16 cellular contexts compared by ENCODE assay signal in genomic region chr22:46970411-46971123, GRCh38.
DNase-seq lines count a peak whose midpoint lies in the region; ATAC-seq, FAIRE-seq and TF ChIP-seq lines count a peak whose summit lies in the region.
"Had no signal": no experiment of that assay in that cellular context is flagged by ENCODE, and none has a peak within 500 bp of the region (broad histone marks: within the 10 kb centered on the region; RNA-seq: fewer than 3 reads in every experiment).

No MANE protein-coding gene starts in this region.

- H3K27me3 ChIP-seq in endothelial cell of umbilical vein (ENCODE audit: control insufficient read depth in 2 of 2, insufficient read depth in 2 of 2, low read length in 2 of 2) (no peaks in the 10 kb centered on the region), thymus (ENCODE audit: control insufficient read depth, insufficient read depth) (no peaks in the 10 kb centered on the region)

- H3K4me1 ChIP-seq in endothelial cell of umbilical vein (ENCODE audit: control insufficient read depth, extremely low read depth, insufficient read depth, low read length) (peaks cover 20% of the 10 kb centered on the region), thymus (ENCODE audit: control insufficient read depth, insufficient read depth, low read length) (no peaks in the 10 kb centered on the region), OCI-LY7 (ENCODE audit: insufficient read depth, low read length, poor library complexity, severe bottlenecking) (no peaks in the 10 kb centered on the region)

- H3K4me3 ChIP-seq in endothelial cell of umbilical vein (replicated peaks in 1 of 3; ENCODE audit: insufficient read depth in 1 of 3, low read depth in 1 of 3, low read length in 3 of 3) (no peak overlapping the region), thymus (ENCODE audit: low read length) (no peak overlapping the region), OCI-LY7 (ENCODE audit: low read depth, low read length, poor library complexity, severe bottlenecking) (no peak overlapping the region)

- dilution Hi-C loops in endothelial cell of umbilical vein (cut with MboI; ENCODE audit: extremely low pct_ligation_motif_present, low sequenced_read_pairs) = no loop called here

- peaks cover 16% of the 10 kb centered on the region for H3K4me1 Mint-ChIP-seq in activated CD4-positive, alpha-beta T cell treated with anti-CD3 and anti-CD28 coated beads, Interleukin-2, amount 10 ng/mL, durations not matched to agents 24 days and 14 days
- peaks cover 46 to 52% (median 50%) of the 10 kb centered on the region in 3 donors for H3K4me1 Mint-ChIP-seq in naive B cell

- no peak overlapping the region for H3K4me3 Mint-ChIP-seq in activated CD4-positive, alpha-beta T cell treated with anti-CD3 and anti-CD28 coated beads, Interleukin-2, amount 10 ng/mL, durations not matched to agents 24 days and 14 days
- peak overlapping the region in 5 of 8 donors; percentile 24 to 51 (median 40) for H3K4me3 Mint-ChIP-seq in naive B cell

- no TSS peak for BruUV-seq in endothelial cell of umbilical vein (replicated peaks; lab: Mats Ljungman, UMichigan)
- BruUV-seq in OCI-LY7 (replicated peaks; lab: Mats Ljungman, UMichigan) = no TSS peak

- peak overlapping the region; percentile 18 for H3K4me2 ChIP-seq in endothelial cell of umbilical vein (ENCODE audit: insufficient read depth, low read length)
- no peak overlapping the region for H3K4me2 ChIP-seq in OCI-LY7 (ENCODE audit: low read length)

- H2AFZ ChIP-seq in endothelial cell of umbilical vein (ENCODE audit: low read depth, low read length) = no peak overlapping the region
- H2AFZ ChIP-seq in OCI-LY7 (ENCODE audit: low read length) = no peak overlapping the region

- intact Hi-C loops in activated CD4-positive, alpha-beta T cell treated with anti-CD3 and anti-CD28 coated beads, Interleukin-2, amount 10 ng/mL, durations not matched to agents 24 days and 14 days (cut with micrococcal nuclease) = no loop called here
- intact Hi-C loops in endothelial cell of umbilical vein (cut with micrococcal nuclease) (loop anchor here (1.0 kb wide), 2 partner anchors 15 to 28 kb away; no protein-coding TSS in a partner anchor), OCI-LY7 (cut with micrococcal nuclease; ENCODE audit: unreplicated experiment) (no loop called here)

- peak overlapping the region; percentile 14 for H3K27ac Mint-ChIP-seq in activated CD4-positive, alpha-beta T cell treated with anti-CD3 and anti-CD28 coated beads, Interleukin-2, amount 10 ng/mL, durations not matched to agents 24 days and 14 days
- peak overlapping the region in 5 of 6 donors; percentile 66 to 92 (median 90) for H3K27ac Mint-ChIP-seq in naive B cell

- no peak for ATAC-seq in naive B cell (ENCODE audit: low read depth in 2 of 2)
- ATAC-seq in GM19395 (IDR thresholded peaks at IDR 0.05; ENCODE audit: unreplicated experiment) = no peak

- H3K9me3 Mint-ChIP-seq in activated CD4-positive, alpha-beta T cell treated with anti-CD3 and anti-CD28 coated beads, Interleukin-2, amount 10 ng/mL, durations not matched to agents 24 days and 14 days = no peaks in the 10 kb centered on the region
- no peaks in the 10 kb centered on the region for H3K9me3 Mint-ChIP-seq in naive B cell

- H3K36me3 ChIP-seq in endothelial cell of umbilical vein (ENCODE audit: control insufficient read depth in 2 of 2, extremely low read depth in 1 of 2, insufficient read depth in 2 of 2, low read length in 2 of 2) (peaks cover 0 to 7% of the 10 kb centered on the region in 2 experiments), thymus (ENCODE audit: control insufficient read depth, insufficient read depth) (peaks cover 15% of the 10 kb centered on the region), OCI-LY7 (ENCODE audit: insufficient read depth, low read length) (0 out of 2 replicates have a peak, but pooled peaks cover 5% of the 10 kb centered on the region)

- peaks cover 2% of the 10 kb centered on the region for H3K36me3 Mint-ChIP-seq in activated CD4-positive, alpha-beta T cell treated with anti-CD3 and anti-CD28 coated beads, Interleukin-2, amount 10 ng/mL, durations not matched to agents 24 days and 14 days (ENCODE audit: low read depth)
- peaks cover 3 to 16% of the 10 kb centered on the region in 2 donors for H3K36me3 Mint-ChIP-seq in naive B cell

- no peaks in the 10 kb centered on the region for H3K79me2 ChIP-seq in endothelial cell of umbilical vein (ENCODE audit: control insufficient read depth, insufficient read depth, low read length)
- H3K79me2 ChIP-seq in OCI-LY7 (ENCODE audit: insufficient read depth, low read depth, low read length) = no peaks in the 10 kb centered on the region

- WGBS in thymus = 90% methylated on average over 14 of the region's 14 CpGs

- H3K27me3 Mint-ChIP-seq in activated CD4-positive, alpha-beta T cell treated with anti-CD3 and anti-CD28 coated beads, Interleukin-2, amount 10 ng/mL, durations not matched to agents 24 days and 14 days = no peaks in the 10 kb centered on the region
- H3K27me3 Mint-ChIP-seq in naive B cell = no peaks in the 10 kb centered on the region

- no peaks in the 10 kb centered on the region for H3K9me1 ChIP-seq in endothelial cell of umbilical vein (replicated peaks; ENCODE audit: control insufficient read depth, extremely low read depth, insufficient read depth, low read length)

- no peaks in the 10 kb centered on the region for H3K9me3 ChIP-seq in endothelial cell of umbilical vein (replicated peaks; ENCODE audit: control insufficient read depth, insufficient read depth, low read length)
- H3K9me3 ChIP-seq in thymus (ENCODE audit: control insufficient read depth) = no peaks in the 10 kb centered on the region
- no peaks in the 10 kb centered on the region for H3K9me3 ChIP-seq in OCI-LY7 (ENCODE audit: low read length)

- H4K20me1 ChIP-seq in endothelial cell of umbilical vein (replicated peaks; ENCODE audit: control insufficient read depth, extremely low read depth, insufficient read depth, low read length) = no peaks in the 10 kb centered on the region
- no peaks in the 10 kb centered on the region for H4K20me1 ChIP-seq in OCI-LY7 (ENCODE audit: insufficient read depth, low read length)

- H3K27ac ChIP-seq in endothelial cell of umbilical vein (ENCODE audit: insufficient read depth, low read depth, low read length) (peak overlapping the region; percentile 81), thymus (ENCODE audit: low read depth) (peak overlapping the region; percentile 42), OCI-LY7 (ENCODE audit: low read depth, low read length, poor library complexity, severe bottlenecking) (no peak overlapping the region)

- TF ChIP-seq POLR2A in endothelial cell of umbilical vein (IDR thresholded peaks at IDR 0.05; ENCODE audit: low read depth, low read length) = no peak

- no peak overlapping the region for H3K9ac ChIP-seq in endothelial cell of umbilical vein (replicated peaks; ENCODE audit: extremely low read depth, insufficient read depth, low read length)

- no peak for DNase-seq in activated CD4-positive, alpha-beta T cell treated with anti-CD3 and anti-CD28 coated beads, Interleukin-2, amount 10 ng/mL, durations not matched to agents 24 days and 14 days
- no peak for DNase-seq in activated CD4-positive, alpha-beta T cell treated with anti-CD3 and anti-CD28 coated beads for 48 hours
- DNase-seq in endothelial cell of umbilical vein (ENCODE audit: low read depth, low spot score) (no peak), naive B cell (no peak), OCI-LY7 (ENCODE audit: low spot score) (no peak), activated gamma-delta T cell treated with Interleukin-2 at 50 U/mL for 16 hours (no peak)
- DNase-seq: activated naive CD4-positive, alpha-beta T cell; cortex of kidney; foreskin melanocyte; GOT3; occipital lobe; SHP77 treated with DMSO at 0.1 percent for 48 hours; stimulated activated CD4-positive, alpha-beta T cell treated with anti-CD3 and anti-CD28 coated beads, Interleukin-4, amount 100 ng/mL, for 1 hour had no signal

- CTCF ChIA-PET in endothelial cell of umbilical vein (lab: Charles Lee) = interaction anchor here (1.0 to 1.3 kb wide), 3 partner anchors 9 to 125 kb away, joined by 3 read pairs; no protein-coding TSS in a partner anchor
- CTCF ChIA-PET in OCI-LY7 (lab: Charles Lee; ENCODE audit: unreplicated experiment) = no interaction called here

- no peaks in the 10 kb centered on the region for H3K9me2 ChIP-seq in OCI-LY7 (ENCODE audit: insufficient read depth, low read length)

- POLR2A ChIA-PET in endothelial cell of umbilical vein (lab: Charles Lee) (no interaction called here), OCI-LY7 (lab: Charles Lee) (no interaction called here)

- FAIRE-seq in endothelial cell of umbilical vein (lab: Jason Lieb, UNC) = no peak
- FAIRE-seq: A204.1 had no signal

- TF ChIP-seq CTCF in endothelial cell of umbilical vein (IDR thresholded peaks at IDR 0.05; ENCODE audit: extremely low read depth in 1 of 2, insufficient read depth in 1 of 2, low read depth in 1 of 2, low read length in 2 of 2) = no peak
- TF ChIP-seq CTCF in OCI-LY7 (conservative IDR thresholded peaks at IDR 0.05; ENCODE audit: low read length) = no peak

TF ChIP-seq in endothelial cell of umbilical vein, 7 proteins besides CTCF, POLR2A, EP300 and RAD21:
- TF ChIP-seq JUN (IDR thresholded peaks at IDR 0.05; ENCODE audit: borderline replicate concordance, insufficient read depth, insufficient read length, low read depth) (no peak), EZH2 (IDR thresholded peaks at IDR 0.05; ENCODE audit: borderline replicate concordance, low read depth, low read length, severe bottlenecking) (no peak), MAX (IDR thresholded peaks at IDR 0.05; ENCODE audit: insufficient read depth, insufficient read length) (no peak)
